Comparison of ENCODE assay signal across 22 cellular contexts in genomic region chr22:22856364-22856763, GRCh38. TPM values are rescaled to one million over a fixed set of nuclear protein-coding genes. Genes with fewer than 3 reads are reported as not detected.
"Had no signal": no experiment of that assay in that cellular context is flagged by ENCODE, and none has a peak within 500 bp of the region (broad histone marks: within the 10 kb centered on the region; RNA-seq: fewer than 3 reads in every experiment).

No MANE protein-coding gene starts in this region.

- H3K4me3 ChIP-seq: adrenal gland, left lung, lung, sigmoid colon, upper lobe of left lung had no signal

- H3K36me3 ChIP-seq: adrenal gland, left lung, sigmoid colon, upper lobe of left lung had no signal

- H3K27ac Mint-ChIP-seq: activated CD8-positive, alpha-beta T cell treated with anti-CD3 and anti-CD28 coated beads, Interleukin-2, amount 10 ng/mL, durations not matched to agents 7 days and 5 days; activated naive CD8-positive, alpha-beta T cell had no signal

- H3K36me3 Mint-ChIP-seq: activated naive CD8-positive, alpha-beta T cell; naive thymus-derived CD4-positive, alpha-beta T cell had no signal

- ATAC-seq: left lung had no signal

- H3K4me3 Mint-ChIP-seq: activated CD8-positive, alpha-beta T cell treated with anti-CD3 and anti-CD28 coated beads, Interleukin-2, amount 10 ng/mL, durations not matched to agents 7 days and 5 days; activated naive CD8-positive, alpha-beta T cell; naive thymus-derived CD4-positive, alpha-beta T cell had no signal

- H3K27ac ChIP-seq: adrenal gland, left lung, sigmoid colon, upper lobe of left lung had no signal

- H3K27me3 ChIP-seq: adrenal gland, upper lobe of left lung had no signal

- H3K9me3 Mint-ChIP-seq: naive thymus-derived CD4-positive, alpha-beta T cell had no signal

- H3K4me1 ChIP-seq: adrenal gland, left lung, sigmoid colon, upper lobe of left lung had no signal

- DNase-seq: activated CD4-positive, alpha-beta T cell treated with anti-CD3 and anti-CD28 coated beads for 4 hours; activated naive CD4-positive, alpha-beta T cell; adrenal gland; central memory CD4-positive, alpha-beta T cell; effector memory CD4-positive, alpha-beta T cell; hippocampal formation; kidney glomerular epithelial cell; left lung; retina; sigmoid colon; stimulated activated CD4-positive, alpha-beta T cell treated with anti-CD3 and anti-CD28 coated beads, Interleukin-4, amount 100 ng/mL, for 24 hours had no signal

- H3K27me3 Mint-ChIP-seq: activated naive CD8-positive, alpha-beta T cell had no signal

- H3K9me3 ChIP-seq: adrenal gland, left lung, sigmoid colon, upper lobe of left lung had no signal

RNA-seq across cellular contexts. Expression of gene IGLL5, which starts 31.3 kb away (rescaled TPM):
- total RNA-seq: activated CD8-positive, alpha-beta T cell treated with anti-CD3 and anti-CD28 coated beads, Interleukin-2, amount 10 ng/mL, durations not matched to agents 7 days and 5 days; astrocyte; dermis microvascular lymphatic vessel endothelial cell; frontal cortex; mesenteric fat pad; osteocyte; progenitor cell of endocrine pancreas had no signal
